ENCODE assay signal across 19 cellular contexts in genomic region chr2:212523756-212524155, GRCh38.
"Had no signal": no experiment of that assay in that cellular context is flagged by ENCODE, and none has a peak within 500 bp of the region (broad histone marks: within the 10 kb centered on the region; RNA-seq: fewer than 3 reads in every experiment).

No MANE protein-coding gene starts in this region.

- H3K4me1 ChIP-seq: lower lobe of right lung, tibial nerve, upper lobe of right lung, uterus had no signal

- H3K9me3 ChIP-seq: lower lobe of right lung, ovary, psoas muscle, thoracic aorta, tibial nerve, upper lobe of right lung, uterus had no signal

- H3K27ac ChIP-seq: lower lobe of right lung, ovary, psoas muscle, thoracic aorta, tibial nerve, upper lobe of right lung, uterus had no signal

- H3K27me3 ChIP-seq: ovary, tibial nerve, upper lobe of right lung, uterus had no signal

- H3K36me3 ChIP-seq: lower lobe of right lung, ovary, thoracic aorta, tibial nerve, upper lobe of right lung had no signal

- DNase-seq: cortex of kidney; dorsolateral prefrontal cortex; effector CD4-positive, alpha-beta T cell; left ventricle myocardium superior; lower lobe of right lung; natural killer cell; occipital lobe; ovary; posterior cingulate gyrus; psoas muscle; right cardiac atrium; small intestine; stimulated activated CD4-positive, alpha-beta T cell treated with anti-CD3 and anti-CD28 coated beads, Interleukin-15, amount 100 ng/mL, for 24 hours; stimulated activated CD4-positive, alpha-beta T cell treated with anti-CD3 and anti-CD28 coated beads, Interleukin-2, amount 100 ng/mL, for 48 hours; stimulated activated naive B cell treated with anti-CD40 and anti-IgM and Interleukin-4, amounts not matched to agents 10 μg/mL and 1 μg/mL and 100 μg/mL, for 72 hours; upper lobe of right lung; uterus had no signal

- H3K4me3 ChIP-seq: dorsolateral prefrontal cortex, lower lobe of right lung, ovary, psoas muscle, thoracic aorta, tibial nerve, upper lobe of right lung, uterus had no signal

- ATAC-seq: left ventricle myocardium superior; lower lobe of right lung; natural killer cell; right cardiac atrium; stimulated activated naive B cell treated with anti-CD40 and anti-IgM and Interleukin-4, amounts not matched to agents 10 μg/mL and 1 μg/mL and 100 μg/mL, for 72 hours; upper lobe of right lung had no signal
